In genomic region chr1:40784141-40784770, GRCh38 we compare ENCODE assay signal across 1 cellular context.
TF ChIP-seq lines count a peak whose summit lies in the region.

No MANE protein-coding gene starts in this region.

TF ChIP-seq in HEK293, 187 proteins besides CTCF, POLR2A, EP300 and RAD21 (continued from another document):
- TF ChIP-seq ZBTB6 (tag by site-specific recombination; IDR thresholded peaks at IDR 0.05): no peak
- 0 out of 2 replicates have a peak, but pooled peaks have one; percentile 28 for TF ChIP-seq ZBTB8A (tag by site-specific recombination; IDR thresholded peaks at IDR 0.05)
- no peak for TF ChIP-seq ATF2 (tag by site-specific recombination; IDR thresholded peaks at IDR 0.05; ENCODE audit: low read depth)
- no peak for TF ChIP-seq ZNF341 (tag by site-specific recombination; IDR thresholded peaks at IDR 0.05; ENCODE audit: low read depth)
- peak; percentile 62; the same call in 1 of the 2 replicates for TF ChIP-seq KLF8 (tag by site-specific recombination; IDR thresholded peaks at IDR 0.05)
- TF ChIP-seq KLF1 (tag by site-specific recombination; IDR thresholded peaks at IDR 0.05): 0 out of 2 replicates have a peak, but pooled peaks have one; percentile 35
- no peak for TF ChIP-seq ZNF311 (tag by site-specific recombination; IDR thresholded peaks at IDR 0.05; ENCODE audit: borderline replicate concordance)
- no peak for TF ChIP-seq ZNF629 (tag by site-specific recombination; IDR thresholded peaks at IDR 0.05)
- no peak for TF ChIP-seq TSHZ1 (tag by site-specific recombination; IDR thresholded peaks at IDR 0.05; ENCODE audit: borderline replicate concordance)
- peak; percentile 92 for TF ChIP-seq BCL11B (tag by site-specific recombination; IDR thresholded peaks at IDR 0.05; ENCODE audit: low read depth)
- no peak for TF ChIP-seq ZNF138 (tag by site-specific recombination; IDR thresholded peaks at IDR 0.05; ENCODE audit: borderline replicate concordance)
- no peak for TF ChIP-seq ZNF548 (tag by site-specific recombination; IDR thresholded peaks at IDR 0.05)
- peak; percentile 69; the same call in 1 of the 2 replicates for TF ChIP-seq BCL11A (tag by site-specific recombination; IDR thresholded peaks at IDR 0.05; ENCODE audit: low read depth)
- no peak for TF ChIP-seq ZNF155 (tag by site-specific recombination; IDR thresholded peaks at IDR 0.05)
- no peak for TF ChIP-seq ZNF600 (tag by site-specific recombination; IDR thresholded peaks at IDR 0.05)
- no peak for TF ChIP-seq AEBP2 (tag by site-specific recombination; IDR thresholded peaks at IDR 0.05; ENCODE audit: borderline replicate concordance)
- no peak for TF ChIP-seq ZNF350 (tag by site-specific recombination; IDR thresholded peaks at IDR 0.05)
- no peak for TF ChIP-seq ZNF473 (tag by site-specific recombination; IDR thresholded peaks at IDR 0.05)
- TF ChIP-seq ZNF529 (tag by site-specific recombination; IDR thresholded peaks at IDR 0.05; ENCODE audit: insufficient replicate concordance): no peak
- TF ChIP-seq ZNF184 (tag by site-specific recombination; IDR thresholded peaks at IDR 0.05): no peak
- TF ChIP-seq IKZF3 (tag by site-specific recombination; IDR thresholded peaks at IDR 0.05): no peak
- no peak for TF ChIP-seq ZSCAN30 (tag by site-specific recombination; IDR thresholded peaks at IDR 0.05)
- TF ChIP-seq ZFP3 (tag by site-specific recombination; IDR thresholded peaks at IDR 0.05; ENCODE audit: low read depth): no peak
- no peak for TF ChIP-seq MZF1 (tag by site-specific recombination; IDR thresholded peaks at IDR 0.05; ENCODE audit: borderline replicate concordance)
